In the genomic region with DNA sequence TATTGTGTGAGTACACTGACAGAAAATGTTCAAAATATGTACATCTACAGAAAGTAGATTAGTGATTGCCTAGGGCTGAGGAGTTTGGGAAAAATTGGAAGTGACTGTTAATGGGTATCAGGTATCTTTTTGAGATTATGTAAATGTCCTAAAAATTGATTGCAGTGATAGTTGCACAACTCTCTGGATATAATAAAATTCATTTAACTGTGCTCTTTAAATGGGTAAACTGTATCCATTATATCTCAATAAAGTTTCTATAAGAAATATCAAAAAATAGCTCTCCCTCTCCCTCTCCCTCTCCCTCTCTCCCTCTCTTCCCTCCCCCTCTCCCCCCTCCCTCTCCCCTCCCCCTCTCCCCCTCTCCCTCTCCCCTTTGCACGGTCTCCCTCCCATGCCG, we compare ENCODE assay signal across 7 cellular contexts.
"Had no signal": no experiment of that assay in that cellular context is flagged by ENCODE, and none has a peak within 500 bp of the region (broad histone marks: within the 10 kb centered on the region; RNA-seq: fewer than 3 reads in every experiment).

No MANE protein-coding gene starts in this region.

- H2AFZ ChIP-seq: GM23248 had no signal

- H3K36me3 ChIP-seq: HAP-1 had no signal

- H3K27ac ChIP-seq: GM23248 had no signal

- H3K9me3 ChIP-seq: HAP-1 had no signal

- DNase-seq: GOT3, H7, KBM-7 had no signal

- ATAC-seq: HCT116 had no signal

- H3K4me3 ChIP-seq: GM23248, HAP-1 had no signal

- H3K9ac ChIP-seq: GM23248 had no signal

- FAIRE-seq: HTR-8/SVneo had no signal
